Comparison of ENCODE assay signal across 12 cellular contexts in genomic region chr17:44204453-44204882, GRCh38. TPM values are rescaled to one million over a fixed set of nuclear protein-coding genes. Genes with fewer than 3 reads are reported as not detected.
DNase-seq lines count a peak whose midpoint lies in the region; ATAC-seq and TF ChIP-seq lines count a peak whose summit lies in the region.
"Had no signal": no experiment of that assay in that cellular context is flagged by ENCODE, and none has a peak within 500 bp of the region (broad histone marks: within the 10 kb centered on the region; RNA-seq: fewer than 3 reads in every experiment).

No MANE protein-coding gene starts in this region.

- peak; percentile 0 for TF ChIP-seq POLR2A in GM19099 (IDR thresholded peaks at IDR 0.05; ENCODE audit: extremely low read depth, insufficient read length, low read depth)

- peak overlapping the region; percentile 54 for H3K27ac ChIP-seq in ACC112 (ENCODE audit: low read depth, low read length)
- H3K27ac ChIP-seq in SU-DHL-6 (ENCODE audit: low read depth, low read length) = peak overlapping the region; percentile 19; the same call in 1 of the 2 replicates
- H3K27ac ChIP-seq in fibroblast of lung (ENCODE audit: insufficient read depth, low read length) = peak overlapping the region; percentile 26
- H3K27ac ChIP-seq: right atrium auricular region had no signal

- H3K36me3 ChIP-seq in ACC112 (ENCODE audit: insufficient read depth, low read length) (peaks cover 3% of the 10 kb centered on the region; the same call in 1 of the 2 replicates), SU-DHL-6 (ENCODE audit: low read length) (peaks cover 8% of the 10 kb centered on the region; the same call in 1 of the 2 replicates), fibroblast of lung (ENCODE audit: control insufficient read depth, insufficient read depth, low read length) (peaks cover 15% of the 10 kb centered on the region)

- H3K4me1 ChIP-seq in ACC112 (ENCODE audit: control insufficient read depth, insufficient read depth, low read length, unreplicated experiment) (peaks cover 50% of the 10 kb centered on the region), fibroblast of lung (ENCODE audit: control insufficient read depth, extremely low read depth, insufficient read depth, low read length) (peaks cover 35% of the 10 kb centered on the region)

- H3K4me3 ChIP-seq in ACC112 (ENCODE audit: low read depth, low read length) = no peak overlapping the region; the same call in 1 of the 2 replicates
- H3K4me3 ChIP-seq in SU-DHL-6 (ENCODE audit: insufficient read depth, low read length, poor library complexity, severe bottlenecking) = no peak overlapping the region
- no peak overlapping the region for H3K4me3 ChIP-seq in fibroblast of lung (replicated peaks in 1 of 4; ENCODE audit: control extremely low read depth in 1 of 4, insufficient read depth in 1 of 4, low read depth in 3 of 4, low read length in 4 of 4)
- H3K4me3 ChIP-seq: right atrium auricular region had no signal

- H4K20me1 ChIP-seq in SU-DHL-6 (ENCODE audit: low read depth, low read length) (no peaks in the 10 kb centered on the region), fibroblast of lung (ENCODE audit: control insufficient read depth, extremely low read depth, insufficient read depth, low read length) (no peaks in the 10 kb centered on the region)

- no peak for TF ChIP-seq CTCF in SU-DHL-6 (IDR thresholded peaks at IDR 0.05; ENCODE audit: insufficient read depth, low read length, poor library complexity, severe bottlenecking)
- no peak for TF ChIP-seq CTCF in fibroblast of lung (conservative IDR thresholded peaks at IDR 0.05 in 1 of 2, IDR thresholded peaks at IDR 0.05 in 1 of 2; ENCODE audit: low read depth in 1 of 2, low read length in 2 of 2)

- peaks cover 34% of the 10 kb centered on the region for H3F3A ChIP-seq in SU-DHL-6 (ENCODE audit: insufficient read depth)

- H3K9me3 ChIP-seq in SU-DHL-6 (ENCODE audit: insufficient read depth, low read length) = no peaks in the 10 kb centered on the region
- no peaks in the 10 kb centered on the region for H3K9me3 ChIP-seq in fibroblast of lung (ENCODE audit: control insufficient read depth, insufficient read depth, low read depth, low read length)
- H3K9me3 ChIP-seq: right atrium auricular region had no signal

- H3K4me2 ChIP-seq in SU-DHL-6 (ENCODE audit: low read depth, low read length, poor library complexity, severe bottlenecking) (no peak overlapping the region), fibroblast of lung (ENCODE audit: extremely low read depth, insufficient read depth, low read length) (no peak overlapping the region)

- H2AFZ ChIP-seq in ACC112 (ENCODE audit: low read length, unreplicated experiment) (no peak overlapping the region), SU-DHL-6 (ENCODE audit: low read depth, low read length, severe bottlenecking) (no peak overlapping the region), fibroblast of lung (ENCODE audit: low read length) (no peak overlapping the region)

- no peaks in the 10 kb centered on the region for H3K9me2 ChIP-seq in SU-DHL-6 (replicated peaks; ENCODE audit: insufficient read depth, low read length)

- ATAC-seq in GM21825 (IDR thresholded peaks at IDR 0.05; ENCODE audit: unreplicated experiment) (no peak), GM21528 (IDR thresholded peaks at IDR 0.05; ENCODE audit: low FRiP score, unreplicated experiment) (no peak)
- ATAC-seq: T-helper 17 cell had no signal

- H3K9ac ChIP-seq in SU-DHL-6 (ENCODE audit: low read length) (no peak overlapping the region), fibroblast of lung (ENCODE audit: insufficient read depth, low read length) (no peak overlapping the region)

- DNase-seq in fibroblast of lung (ENCODE audit: low read depth in 2 of 2) (peak; percentile 65 to 70), hypothalamus (lab: John Stamatoyannopoulos, UW) (no peak), NCI-H1930 (lab: John Stamatoyannopoulos, UW) (no peak)
- DNase-seq: cerebellar nuclear complex, midbrain, T-helper 17 cell had no signal

- H3K79me2 ChIP-seq in ACC112 (ENCODE audit: control insufficient read depth, insufficient read depth, low read length, unreplicated experiment) (no peaks in the 10 kb centered on the region), SU-DHL-6 (ENCODE audit: insufficient read depth, low read length) (peaks cover under 1% of the 10 kb centered on the region; the same call in 1 of the 2 replicates), fibroblast of lung (ENCODE audit: control insufficient read depth, insufficient read depth, low read length) (no peaks in the 10 kb centered on the region)

- no peaks in the 10 kb centered on the region for H3K27me3 ChIP-seq in ACC112 (ENCODE audit: insufficient read depth, low read length)
- H3K27me3 ChIP-seq in SU-DHL-6 (ENCODE audit: low read length) = no peaks in the 10 kb centered on the region
- H3K27me3 ChIP-seq in fibroblast of lung (ENCODE audit: control insufficient read depth, insufficient read depth, low read length) = no peaks in the 10 kb centered on the region
- H3K27me3 ChIP-seq: right atrium auricular region had no signal

RNA-seq across cellular contexts. Expression of gene ATXN7L3, which starts 4.8 kb away (rescaled TPM):
- 33.6 and 36.5 TPM in 2 replicates for total RNA-seq in fibroblast of lung
- polyA plus RNA-seq in fibroblast of lung = 31.8 and 34.8 TPM in 2 replicates
- 32.2 and 32.5 TPM in 2 replicates for polyA plus RNA-seq in fibroblast of lung (2012)
- polyA minus RNA-seq in fibroblast of lung (ENCODE audit: low replicate concordance) = 60.1 and 67.0 TPM in 2 replicates

RNA-seq across cellular contexts. Expression of gene UBTF, which starts 15.0 kb away (rescaled TPM):
- total RNA-seq in fibroblast of lung = 42.1 and 49.8 TPM in 2 replicates
- 25.1 and 34.3 TPM in 2 replicates for polyA plus RNA-seq in fibroblast of lung
- 47.9 and 55.9 TPM in 2 replicates for polyA plus RNA-seq in fibroblast of lung (2012)
- 33.1 and 43.0 TPM in 2 replicates for polyA minus RNA-seq in fibroblast of lung (ENCODE audit: low replicate concordance)

RNA-seq across cellular contexts. Expression of gene TMUB2, which starts 17.7 kb away (rescaled TPM):
- 36.2 and 45.4 TPM in 2 replicates for total RNA-seq in fibroblast of lung
- polyA plus RNA-seq in fibroblast of lung = 33.1 and 37.3 TPM in 2 replicates
- 28.1 and 31.8 TPM in 2 replicates for polyA plus RNA-seq in fibroblast of lung (2012)
- polyA minus RNA-seq in fibroblast of lung (ENCODE audit: low replicate concordance) = 40.5 and 47.1 TPM in 2 replicates

RNA-seq across cellular contexts. Expression of gene ASB16, which starts 34.0 kb away (rescaled TPM):
- total RNA-seq in fibroblast of lung = under 0.01 and 0.17 TPM in 2 replicates
- polyA plus RNA-seq in fibroblast of lung = 0.07 TPM in 1 of 2 replicates, not detected in the other
- 0.48 and 0.63 TPM in 2 replicates for polyA plus RNA-seq in fibroblast of lung (2012)
- 1.1 and 1.5 TPM in 2 replicates for polyA minus RNA-seq in fibroblast of lung (ENCODE audit: low replicate concordance)
- total RNA-seq: T-helper 17 cell had no signal

Comparison
In these comparisons a context has a peak if more than half of its experiments do, and no peak if none do; other contexts are left out.
1. DNase-seq: peak in fibroblast of lung (2 of 2); none in hypothalamus (0 of 51) and NCI-H1930 (0 of 2).
2. Peak in every context shown above with its lines, with median percentiles within 50 percentile points of each other: H3K27ac ChIP-seq.